ENCODE assay signal across 1 cellular context in genomic region chr10:114638874-114639625, GRCh38.
TF ChIP-seq lines count a peak whose summit lies in the region.

No MANE protein-coding gene starts in this region.

TF ChIP-seq in HepG2, 621 proteins besides CTCF, POLR2A, EP300 and RAD21:
- TF ChIP-seq MNT (IDR thresholded peaks at IDR 0.05) = 0 out of 2 replicates have a peak, but pooled peaks have one; percentile 16
- TF ChIP-seq MAFF (IDR thresholded peaks at IDR 0.05; ENCODE audit: low read depth, low read length) = no peak
- no peak for TF ChIP-seq HMG20A (CRISPR knock-in tag; IDR thresholded peaks at IDR 0.05; ENCODE audit: borderline replicate concordance)
TF ChIP-seq in HepG2: peak in this region for 1.
